17 cellular contexts compared by ENCODE assay signal in genomic region chr12:123045678-123046077, GRCh38.
"Had no signal": no experiment of that assay in that cellular context is flagged by ENCODE, and none has a peak within 500 bp of the region (broad histone marks: within the 10 kb centered on the region; RNA-seq: fewer than 3 reads in every experiment).

No MANE protein-coding gene starts in this region.

- H3K4me3 ChIP-seq: ascending aorta, breast epithelium, tibial artery, vagina had no signal

- H3K36me3 ChIP-seq: ascending aorta, breast epithelium, tibial artery, vagina had no signal

- H3K36me3 Mint-ChIP-seq: naive B cell had no signal

- H3K4me1 ChIP-seq: breast epithelium had no signal

- H3K9me3 ChIP-seq: ascending aorta, breast epithelium, tibial artery, vagina had no signal

- H3K27ac ChIP-seq: ascending aorta, breast epithelium, tibial artery, vagina had no signal

- H3K27me3 Mint-ChIP-seq: activated B cell treated with CpG ODN at 0.5 μM for 24 hours; activated CD4-positive, alpha-beta T cell treated with anti-CD3 and anti-CD28 coated beads, Interleukin-2, amount 10 ng/mL, durations not matched to agents 24 days and 14 days; activated T-helper 17 cell treated with anti-CD3 and anti-CD28 coated beads, Interleukin-2, amount 50 U/mL, for 72 hours; naive B cell had no signal

- H3K27ac Mint-ChIP-seq: activated B cell treated with CpG ODN at 0.5 μM for 24 hours; activated CD4-positive, alpha-beta T cell treated with anti-CD3 and anti-CD28 coated beads, Interleukin-2, amount 10 ng/mL, durations not matched to agents 24 days and 14 days; activated naive CD4-positive, alpha-beta T cell treated with anti-CD3 and anti-CD28 coated beads for 36 hours; activated T-helper 17 cell treated with anti-CD3 and anti-CD28 coated beads, Interleukin-2, amount 50 U/mL, for 72 hours; progenitor cell of endocrine pancreas had no signal

- DNase-seq: activated B cell treated with CpG ODN at 0.5 μM for 24 hours; activated CD4-positive, alpha-beta T cell treated with anti-CD3 and anti-CD28 coated beads, Interleukin-2, amount 10 ng/mL, durations not matched to agents 24 days and 14 days; activated naive CD4-positive, alpha-beta T cell treated with anti-CD3 and anti-CD28 coated beads for 36 hours; activated T-cell treated with anti-CD3 and anti-CD28 coated beads for 4 hours; cerebellar nuclear complex; mammary epithelial cell; naive B cell; stimulated activated CD4-positive, alpha-beta T cell treated with anti-CD3 and anti-CD28 coated beads, Interleukin-12 subunit alpha, Interleukin-12 subunit beta, amount 100 ng/mL, for 4 hours; stimulated activated CD4-positive, alpha-beta T cell treated with anti-CD3 and anti-CD28 coated beads, Interleukin-2, amount 100 ng/mL, for 24 hours; tibial artery had no signal

- H3K9me3 Mint-ChIP-seq: activated B cell treated with CpG ODN at 0.5 μM for 24 hours; activated CD4-positive, alpha-beta T cell treated with anti-CD3 and anti-CD28 coated beads, Interleukin-2, amount 10 ng/mL, durations not matched to agents 24 days and 14 days; activated naive CD4-positive, alpha-beta T cell treated with anti-CD3 and anti-CD28 coated beads for 36 hours; activated T-helper 17 cell treated with anti-CD3 and anti-CD28 coated beads, Interleukin-2, amount 50 U/mL, for 72 hours; naive B cell; T-helper 2 cell treated with Interferon-gamma antibody and Interleukin-4, amounts not matched to agents 5 μg/mL and 100 μg/mL, for 36 hours had no signal

- H3K4me3 Mint-ChIP-seq: activated B cell treated with CpG ODN at 0.5 μM for 24 hours; activated CD4-positive, alpha-beta T cell treated with anti-CD3 and anti-CD28 coated beads, Interleukin-2, amount 10 ng/mL, durations not matched to agents 24 days and 14 days; activated naive CD4-positive, alpha-beta T cell treated with anti-CD3 and anti-CD28 coated beads for 36 hours; activated T-helper 17 cell treated with anti-CD3 and anti-CD28 coated beads, Interleukin-2, amount 50 U/mL, for 72 hours; naive B cell; T-helper 2 cell treated with Interferon-gamma antibody and Interleukin-4, amounts not matched to agents 5 μg/mL and 100 μg/mL, for 36 hours had no signal

- H3K27me3 ChIP-seq: ascending aorta, breast epithelium, tibial artery, vagina had no signal

- ATAC-seq: activated T-helper 17 cell treated with anti-CD3 and anti-CD28 coated beads, Interleukin-2, amount 50 U/mL, for 72 hours; sciatic nerve had no signal
